ENCODE assay signal across 8 cellular contexts in the genomic region with DNA sequence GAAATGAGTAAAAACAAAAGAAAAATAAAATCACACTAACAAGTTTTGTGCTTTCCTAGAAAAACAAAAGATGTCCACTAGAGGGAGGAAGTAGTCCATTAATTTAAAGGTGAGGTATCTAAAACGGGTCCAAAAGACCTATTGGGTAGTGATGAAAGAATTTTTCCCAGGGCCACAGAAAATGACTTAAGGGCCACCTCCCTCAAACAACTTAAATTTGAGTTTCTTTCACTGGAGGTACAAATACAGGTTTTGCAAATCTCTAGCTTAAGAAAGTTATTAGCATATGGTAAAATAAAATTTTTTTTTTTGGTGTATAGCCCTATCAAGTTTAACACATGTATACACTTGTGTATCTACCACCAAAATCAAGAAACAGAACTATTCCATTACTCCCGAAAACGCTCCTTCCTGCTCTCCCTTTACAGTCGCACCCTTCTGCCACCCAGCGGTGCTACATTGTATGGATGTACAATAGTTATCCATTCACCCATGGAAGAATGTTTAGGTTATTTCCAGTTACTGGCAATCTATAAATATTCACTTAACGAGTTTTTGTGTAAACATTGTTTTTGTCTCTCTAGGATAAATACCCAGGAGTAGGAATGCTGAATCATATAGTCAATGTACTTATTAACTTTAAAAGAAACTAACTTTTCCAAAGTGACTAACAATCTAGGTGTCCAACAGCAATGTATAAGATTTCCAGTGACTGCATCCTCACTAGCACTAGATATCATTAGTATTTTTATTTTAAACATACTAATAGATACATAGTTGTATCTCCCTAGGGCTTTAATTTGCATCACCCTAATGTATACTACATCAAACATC. TPM values are rescaled to one million over a fixed set of nuclear protein-coding genes. Genes with fewer than 3 reads are reported as not detected.
DNase-seq lines count a peak whose midpoint lies in the region; ATAC-seq and TF ChIP-seq lines count a peak whose summit lies in the region.

No MANE protein-coding gene starts in this region.

- H3K27ac ChIP-seq in breast epithelium: no peak overlapping the region
- H3K27ac ChIP-seq in lower lobe of right lung: no peak overlapping the region

- H3K9me3 ChIP-seq in breast epithelium (no peaks in the 10 kb centered on the region), lower lobe of right lung (no peaks in the 10 kb centered on the region)

- H3K27me3 ChIP-seq in breast epithelium: no peaks in the 10 kb centered on the region
- H3K27me3 ChIP-seq in lower lobe of right lung (ENCODE audit: low read depth): no peaks in the 10 kb centered on the region

- H3K4me1 ChIP-seq in breast epithelium (no peaks in the 10 kb centered on the region), lower lobe of right lung (no peaks in the 10 kb centered on the region)

- H3K36me3 ChIP-seq in breast epithelium (no peaks in the 10 kb centered on the region), lower lobe of right lung (no peaks in the 10 kb centered on the region)

- peak; percentile 65 for ATAC-seq in GM21390 (IDR thresholded peaks at IDR 0.05; ENCODE audit: unreplicated experiment)
- peak in 1 of 2 donors; percentile 57 for ATAC-seq in lower lobe of right lung

- intact Hi-C loops in breast epithelium (cut with DNase I; ENCODE audit: low total_unique reads) (no loop called here), lower lobe of right lung (cut with DNase I) (no loop called here)

- DNase-seq in SKM-1 treated with dmso at 0.1 percent for 144 hours (lab: John Stamatoyannopoulos, UW; ENCODE audit: unreplicated experiment) (peak; percentile 8), SKM-1 (lab: John Stamatoyannopoulos, UW; ENCODE audit: unreplicated experiment) (no peak), MV-4-11 (lab: John Stamatoyannopoulos, UW) (peak; percentile 15), breast epithelium (ENCODE audit: low spot score in 2 of 2) (no peak), lower lobe of right lung (no peak), NK-92 (lab: John Stamatoyannopoulos, UW; ENCODE audit: unreplicated experiment) (no peak)
- DNase-seq in activated effector memory CD4-positive, alpha-beta T cell treated with Interleukin-2 at 50 U/mL for 16 hours: no peak

- no peak for TF ChIP-seq POLR2A in breast epithelium (IDR thresholded peaks at IDR 0.05)

- TF ChIP-seq CTCF in breast epithelium (IDR thresholded peaks at IDR 0.05) (peak in 2 of 3 donors; percentile 40), lower lobe of right lung (IDR thresholded peaks at IDR 0.05) (peak; percentile 50)

- no peak overlapping the region for H3K4me3 ChIP-seq in breast epithelium
- H3K4me3 ChIP-seq in lower lobe of right lung: no peak overlapping the region

RNA-seq across cellular contexts. Expression of a gene that starts 21.9 kb away (rescaled TPM):
- total RNA-seq in breast epithelium (1 to 10 TPM in 1 of 3 donors, under 1 TPM in 2; under 0.01 to 1.1 (median 0.29) TPM), lower lobe of right lung (0.30 TPM)

Comparison
In these comparisons a context has a peak if more than half of its experiments do, and no peak if none do; other contexts are left out.
1. DNase-seq: peak in SKM-1 treated with dmso at 0.1 percent for 144 hours (single experiment) and MV-4-11 (single experiment); none in SKM-1 (single experiment), breast epithelium (0 of 2), lower lobe of right lung (single experiment), activated effector memory CD4-positive, alpha-beta T cell treated with Interleukin-2 at 50 U/mL for 16 hours (single experiment) and NK-92 (single experiment).